16 cellular contexts compared by ENCODE assay signal in genomic region chr10:58576736-58577366, GRCh38.
DNase-seq lines count a peak whose midpoint lies in the region; ATAC-seq, FAIRE-seq and TF ChIP-seq lines count a peak whose summit lies in the region.
"Had no signal": no experiment of that assay in that cellular context is flagged by ENCODE, and none has a peak within 500 bp of the region (broad histone marks: within the 10 kb centered on the region; RNA-seq: fewer than 3 reads in every experiment).

No MANE protein-coding gene starts in this region.

- no peak for ATAC-seq in GM21447 (IDR thresholded peaks at IDR 0.05; ENCODE audit: unreplicated experiment)
- no peak for ATAC-seq in activated CD8-positive, alpha-beta T cell treated with anti-CD3 and anti-CD28 coated beads for 36 hours
- ATAC-seq: activated naive CD4-positive, alpha-beta T cell treated with anti-CD3 and anti-CD28 coated beads, Interleukin-2, amount 50 U/mL, for 72 hours; HCT116; PC-3 had no signal

- POLR2A ChIA-PET in activated CD8-positive, alpha-beta T cell treated with anti-CD3 and anti-CD28 coated beads for 36 hours (lab: Charles Lee): no interaction called here

- intact Hi-C loops in kidney (cut with DNase I): no loop called here
- intact Hi-C loops in activated CD8-positive, alpha-beta T cell treated with anti-CD3 and anti-CD28 coated beads for 36 hours (cut with micrococcal nuclease): no loop called here

- no peak for TF ChIP-seq CTCF in kidney (IDR thresholded peaks at IDR 0.05; ENCODE audit: borderline replicate concordance, extremely low read depth, insufficient read depth)
- no peak for TF ChIP-seq CTCF in activated CD8-positive, alpha-beta T cell treated with anti-CD3 and anti-CD28 coated beads for 36 hours (IDR thresholded peaks at IDR 0.05)

- H3K4me3 Mint-ChIP-seq in activated CD8-positive, alpha-beta T cell treated with anti-CD3 and anti-CD28 coated beads for 36 hours: no peak overlapping the region

- H3K4me1 ChIP-seq in adipocyte (ENCODE audit: control insufficient read depth, insufficient read depth, low read length): peaks cover 78% of the 10 kb centered on the region
- peaks cover 5 to 25% of the 10 kb centered on the region in 2 donors for H3K4me1 ChIP-seq in kidney (ENCODE audit: control insufficient read depth in 1 of 2, insufficient read depth in 1 of 2, low read depth in 1 of 2, low read length in 2 of 2)
- H3K4me1 ChIP-seq in subcutaneous abdominal adipose tissue (ENCODE audit: control insufficient read depth in 5 of 5, insufficient read depth in 5 of 5, low read length in 5 of 5): peaks cover 0 to 48% (median 42%) of the 10 kb centered on the region in 5 donors

- no peak for FAIRE-seq in kidney (lab: Jason Lieb, UNC)

- no peaks in the 10 kb centered on the region for H3K9me3 Mint-ChIP-seq in activated CD8-positive, alpha-beta T cell treated with anti-CD3 and anti-CD28 coated beads for 36 hours
- H3K9me3 Mint-ChIP-seq: activated naive CD4-positive, alpha-beta T cell treated with anti-CD3 and anti-CD28 coated beads, Interleukin-2, amount 50 U/mL, for 72 hours had no signal

- H3K27ac Mint-ChIP-seq in activated CD8-positive, alpha-beta T cell treated with anti-CD3 and anti-CD28 coated beads for 36 hours: no peak overlapping the region
- H3K27ac Mint-ChIP-seq: activated naive CD4-positive, alpha-beta T cell treated with anti-CD3 and anti-CD28 coated beads, Interleukin-2, amount 50 U/mL, for 72 hours had no signal

- no peaks in the 10 kb centered on the region for H3K4me1 Mint-ChIP-seq in activated CD8-positive, alpha-beta T cell treated with anti-CD3 and anti-CD28 coated beads for 36 hours (ENCODE audit: low read depth)

- H3K27me3 ChIP-seq in adipocyte (replicated peaks; ENCODE audit: control insufficient read depth, insufficient read depth, low read length): no peaks in the 10 kb centered on the region
- no peaks in the 10 kb centered on the region for H3K27me3 ChIP-seq in subcutaneous abdominal adipose tissue (ENCODE audit: control insufficient read depth in 5 of 5, insufficient read depth in 4 of 5, low read length in 5 of 5)
- H3K27me3 ChIP-seq: tibial nerve had no signal

- H3K9ac ChIP-seq in adipocyte (ENCODE audit: low read length) (peak overlapping the region; percentile 60), kidney (ENCODE audit: low read length in 2 of 2) (no peak overlapping the region), subcutaneous abdominal adipose tissue (ENCODE audit: low read length in 5 of 5) (no peak overlapping the region)

- H3K27me3 Mint-ChIP-seq in activated CD8-positive, alpha-beta T cell treated with anti-CD3 and anti-CD28 coated beads for 36 hours: peaks cover 2% of the 10 kb centered on the region

- peak overlapping the region; percentile 23 to 65 for H3K27ac ChIP-seq in kidney (ENCODE audit: low read depth in 2 of 2, low read length in 2 of 2)
- peak overlapping the region; percentile 15 for H3K27ac ChIP-seq in subcutaneous abdominal adipose tissue (ENCODE audit: low read depth, low read length)

- CTCF ChIA-PET in activated CD8-positive, alpha-beta T cell treated with anti-CD3 and anti-CD28 coated beads for 36 hours (lab: Charles Lee): interaction anchor here (1.0 kb wide), 1 partner anchor 46 kb away, joined by 3 read pairs; no protein-coding TSS in a partner anchor

- H3K4me3 ChIP-seq in adipocyte (ENCODE audit: low read length) (peak overlapping the region; percentile 14), kidney (ENCODE audit: low read length in 2 of 2) (no peak overlapping the region), subcutaneous abdominal adipose tissue (ENCODE audit: low read depth in 1 of 5, low read length in 5 of 5) (peak overlapping the region in 2 of 5 donors; percentile 2 to 12)
- H3K4me3 ChIP-seq: tibial nerve had no signal

- DNase-seq in NCI-H1092 treated with DMSO at 0.1 percent for 48 hours (lab: John Stamatoyannopoulos, UW) (peak; percentile 75), NCI-H1092 (lab: John Stamatoyannopoulos, UW) (no peak), adipocyte (ENCODE audit: low read depth) (peak; percentile 24), kidney (no peak), NCI-H1436 treated with DMSO at 0.1 percent for 48 hours (lab: John Stamatoyannopoulos, UW) (no peak)
- DNase-seq in activated CD8-positive, alpha-beta T cell treated with anti-CD3 and anti-CD28 coated beads for 36 hours: no peak
- DNase-seq: DMS53; effector CD4-positive, alpha-beta T cell; NCI-H1694 treated with DMSO at 0.1 percent for 48 hours; PC-3; T1000 had no signal

- H3K9me3 ChIP-seq in adipocyte (ENCODE audit: control insufficient read depth, low read length) (no peaks in the 10 kb centered on the region), kidney (ENCODE audit: control insufficient read depth in 1 of 2, low read length in 2 of 2) (no peaks in the 10 kb centered on the region), subcutaneous abdominal adipose tissue (ENCODE audit: control insufficient read depth in 5 of 5, low read length in 5 of 5) (no peaks in the 10 kb centered on the region)

- H3K36me3 Mint-ChIP-seq in activated CD8-positive, alpha-beta T cell treated with anti-CD3 and anti-CD28 coated beads for 36 hours (ENCODE audit: low read depth): no peaks in the 10 kb centered on the region
- H3K36me3 Mint-ChIP-seq: activated naive CD4-positive, alpha-beta T cell treated with anti-CD3 and anti-CD28 coated beads, Interleukin-2, amount 50 U/mL, for 72 hours had no signal

- H3K36me3 ChIP-seq in adipocyte (ENCODE audit: control insufficient read depth, insufficient read depth, low read length, severe bottlenecking) (no peaks in the 10 kb centered on the region), kidney (ENCODE audit: control insufficient read depth in 1 of 2, insufficient read depth in 2 of 2, low read length in 2 of 2) (no peaks in the 10 kb centered on the region), subcutaneous abdominal adipose tissue (ENCODE audit: control insufficient read depth in 5 of 5, insufficient read depth in 5 of 5, low read length in 5 of 5) (no peaks in the 10 kb centered on the region)
- H3K36me3 ChIP-seq: tibial nerve had no signal

Comparison
In these comparisons a context has a peak if more than half of its experiments do, and no peak if none do; other contexts are left out.
1. DNase-seq: peak in NCI-H1092 treated with DMSO at 0.1 percent for 48 hours (single experiment) and adipocyte (single experiment); none in NCI-H1092 (single experiment), kidney (single experiment), activated CD8-positive, alpha-beta T cell treated with anti-CD3 and anti-CD28 coated beads for 36 hours (single experiment) and NCI-H1436 treated with DMSO at 0.1 percent for 48 hours (single experiment).